ENCODE assay signal across 10 cellular contexts in genomic region chr10:13382759-13383753, GRCh38. TPM values are rescaled to one million over a fixed set of nuclear protein-coding genes. Genes with fewer than 3 reads are reported as not detected.
DNase-seq lines count a peak whose midpoint lies in the region; ATAC-seq, FAIRE-seq and TF ChIP-seq lines count a peak whose summit lies in the region.
"Had no signal": no experiment of that assay in that cellular context is flagged by ENCODE, and none has a peak within 500 bp of the region (broad histone marks: within the 10 kb centered on the region; RNA-seq: fewer than 3 reads in every experiment).

No MANE protein-coding gene starts in this region.

- H3K27me3 ChIP-seq in Peyer's patch (no peaks in the 10 kb centered on the region), hepatocyte (peaks cover 3% of the 10 kb centered on the region)

- TF ChIP-seq POLR2A in Peyer's patch (IDR thresholded peaks at IDR 0.05) (peak; percentile 40 to 54), H54 (IDR thresholded peaks at IDR 0.05; ENCODE audit: low read depth, low read length) (no peak)

- H3K79me2 ChIP-seq in hepatocyte, result no peaks in the 10 kb centered on the region

- no peak for ATAC-seq in GM21515 (IDR thresholded peaks at IDR 0.05; ENCODE audit: unreplicated experiment)

- H3K4me3 ChIP-seq in Peyer's patch (peak overlapping the region in 3 of 4 donors; percentile 0 to 48 (median 41)), hepatocyte (peak overlapping the region; percentile 15), retinal pigment epithelial cell (ENCODE audit: low read length) (peak overlapping the region; percentile 41)

- H3K36me3 ChIP-seq in Peyer's patch, result no peaks in the 10 kb centered on the region
- H3K36me3 ChIP-seq in hepatocyte (replicated peaks; ENCODE audit: insufficient read depth, low read depth), result no peaks in the 10 kb centered on the region

- 22% methylated on average over 39 of the region's 39 CpGs for WGBS in hepatocyte (ENCODE audit: low lambda C conversion rate, missing lambda C conversion rate)

- TF ChIP-seq CTCF in Peyer's patch (IDR thresholded peaks at IDR 0.05) (peak in 1 of 6 experiments; percentile 22), hepatocyte (IDR thresholded peaks at IDR 0.05; ENCODE audit: poor library complexity) (no peak), retinal pigment epithelial cell (conservative IDR thresholded peaks at IDR 0.05; ENCODE audit: low read depth, low read length) (no peak)

- peak overlapping the region; percentile 84 for H3K4me2 ChIP-seq in hepatocyte

- H2AFZ ChIP-seq in hepatocyte, result peak overlapping the region; percentile 54

- H3K27ac ChIP-seq in Peyer's patch, result peak overlapping the region in 3 of 4 donors; percentile 78 to 93 (median 89)
- H3K27ac ChIP-seq in hepatocyte, result peak overlapping the region; percentile 89

- H3K4me1 ChIP-seq in Peyer's patch, result peaks cover 0 to 19% (median 5%) of the 10 kb centered on the region in 4 donors
- H3K4me1 ChIP-seq in hepatocyte (ENCODE audit: insufficient read depth), result no peaks in the 10 kb centered on the region

- H3K9me2 ChIP-seq in hepatocyte (replicated peaks; ENCODE audit: insufficient read depth), result no peaks in the 10 kb centered on the region

- no peak for FAIRE-seq in H54 (lab: Jason Lieb, UNC)
- FAIRE-seq: A204.1 had no signal

- no peaks in the 10 kb centered on the region for H3K9me3 ChIP-seq in Peyer's patch
- H3K9me3 ChIP-seq in hepatocyte (ENCODE audit: low read depth), result no peaks in the 10 kb centered on the region

- peak; percentile 4 for DNase-seq in NCI-H1092 treated with DMSO at 0.1 percent for 48 hours (lab: John Stamatoyannopoulos, UW)
- no peak for DNase-seq in NCI-H1092 (lab: John Stamatoyannopoulos, UW)
- peak in 2 of 3 donors; percentile 87 to 93 for DNase-seq in Peyer's patch
- DNase-seq in hepatocyte (ENCODE audit: low spot score), result peak; percentile 72
- DNase-seq in retinal pigment epithelial cell (ENCODE audit: low read depth), result no peak
- no peak for DNase-seq in pons (ENCODE audit: low spot score)
- no peak for DNase-seq in H54 (ENCODE audit: insufficient read length, low spot score)
- DNase-seq: NCI-H446 had no signal

- H4K20me1 ChIP-seq in hepatocyte (ENCODE audit: insufficient read depth, poor library complexity, severe bottlenecking), result no peaks in the 10 kb centered on the region

RNA-seq across cellular contexts. Expression of gene SEPHS1, which starts 35.0 kb away (rescaled TPM):
- 10 to 100 TPM; 24.3 to 34.9 (median 32.0) TPM for total RNA-seq in Peyer's patch
- total RNA-seq in hepatocyte, result 48.5 and 52.8 TPM in 2 replicates
- polyA plus RNA-seq in hepatocyte, result 41.5 and 45.9 TPM in 2 replicates

Comparison
In these comparisons a context has a peak if more than half of its experiments do, and no peak if none do; other contexts are left out.
1. DNase-seq: peak in NCI-H1092 treated with DMSO at 0.1 percent for 48 hours (single experiment), Peyer's patch (2 of 3) and hepatocyte (single experiment); none in NCI-H1092 (single experiment), retinal pigment epithelial cell (single experiment), pons (single experiment) and H54 (single experiment).
2. Peak in every context shown above with its lines, with median percentiles within 50 percentile points of each other: H3K4me3 ChIP-seq.